Comparison of ENCODE assay signal across 18 cellular contexts in the genomic region with DNA sequence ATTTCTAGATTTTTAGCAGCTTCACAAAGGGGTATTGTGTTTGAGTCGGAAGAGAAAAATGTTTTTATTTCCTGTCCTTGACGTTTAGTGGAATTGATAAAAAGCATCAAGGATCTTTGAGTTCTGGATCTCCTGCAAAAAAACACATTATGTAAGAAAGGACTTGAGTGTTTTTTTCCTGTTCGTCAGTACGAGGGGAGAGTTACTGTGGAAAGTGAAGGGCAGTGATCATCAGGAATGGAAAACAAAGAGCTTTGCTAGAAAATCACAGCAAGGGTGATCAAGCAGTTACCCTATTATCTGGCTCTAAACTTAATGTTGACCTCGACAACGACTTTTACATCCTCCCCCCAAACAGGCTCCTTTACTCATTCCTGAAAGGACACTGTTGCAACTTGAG. TPM values are rescaled to one million over a fixed set of nuclear protein-coding genes. Genes with fewer than 3 reads are reported as not detected.
A peak's percentile ranks its signal among the peaks of the same experiment; 100 is the strongest.
DNase-seq lines count a peak whose midpoint lies in the region; ATAC-seq and TF ChIP-seq lines count a peak whose summit lies in the region.
"Had no signal": no experiment of that assay in that cellular context is flagged by ENCODE, and none has a peak within 500 bp of the region (broad histone marks: within the 10 kb centered on the region; RNA-seq: fewer than 3 reads in every experiment).

No MANE protein-coding gene starts in this region.

- H3K27me3 ChIP-seq in heart right ventricle = no peaks in the 10 kb centered on the region
- no peaks in the 10 kb centered on the region for H3K27me3 ChIP-seq in lower lobe of right lung (ENCODE audit: low read depth)
- H3K27me3 ChIP-seq in left lung = no peaks in the 10 kb centered on the region

- H3K4me1 ChIP-seq in heart right ventricle = peaks cover 20 to 92% (median 74%) of the 10 kb centered on the region in 9 donors
- peaks cover 33% of the 10 kb centered on the region for H3K4me1 ChIP-seq in lower lobe of right lung
- H3K4me1 ChIP-seq in left lung = peaks cover under 1 to 23% of the 10 kb centered on the region in 2 donors

- 12 to 18% methylated on average over 6 of the region's 6 CpGs for WGBS in heart right ventricle, 2 donors

- intact Hi-C loops in heart right ventricle (cut with DNase I) (loop anchor here in 1 of 10 donors (10.0 kb wide), 1 partner anchor 110 kb away; no protein-coding TSS in a partner anchor), Right ventricle myocardium inferior (cut with DNase I) (no loop called here), lower lobe of right lung (cut with DNase I) (no loop called here), left lung (cut with DNase I) (no loop called here)

- H3K9me3 ChIP-seq in heart right ventricle = no peaks in the 10 kb centered on the region
- no peaks in the 10 kb centered on the region for H3K9me3 ChIP-seq in lower lobe of right lung
- no peaks in the 10 kb centered on the region for H3K9me3 ChIP-seq in left lung

- no peak for DNase-seq in heart right ventricle
- DNase-seq in Right ventricle myocardium inferior (ENCODE audit: missing footprints) = no peak
- no peak for DNase-seq in coronary artery (ENCODE audit: low spot score)
- DNase-seq in lower lobe of right lung = no peak
- peak; percentile 60 for DNase-seq in superior temporal gyrus (ENCODE audit: extremely low spot score)
- no peak for DNase-seq in NCI-H146 (lab: John Stamatoyannopoulos, UW)
- DNase-seq in left lung = no peak
- DNase-seq in occipital lobe (lab: John Stamatoyannopoulos, UW) = no peak
- DNase-seq: 8988T, C1 segment of cervical spinal cord, DND-41, GOT3, NCI-H1436 treated with DMSO at 0.1 percent for 48 hours, NCI-H2081, NCI-H748 treated with DMSO at 0.1 percent for 48 hours, PC-9 had no signal

- ATAC-seq in heart right ventricle (peak in 4 of 8 donors; percentile 13 to 32 (median 32)), Right ventricle myocardium inferior (no peak), lower lobe of right lung (no peak), left lung (no peak)
- ATAC-seq: GM12878 had no signal

- TF ChIP-seq CTCF in heart right ventricle (IDR thresholded peaks at IDR 0.05) = no peak
- TF ChIP-seq CTCF in coronary artery (IDR thresholded peaks at IDR 0.05) = no peak
- no peak for TF ChIP-seq CTCF in lower lobe of right lung (IDR thresholded peaks at IDR 0.05)
- no peak for TF ChIP-seq CTCF in left lung (IDR thresholded peaks at IDR 0.05)

- H3K4me3 ChIP-seq in heart right ventricle = no peak overlapping the region
- H3K4me3 ChIP-seq in coronary artery = no peak overlapping the region
- H3K4me3 ChIP-seq in lower lobe of right lung = no peak overlapping the region
- no peak overlapping the region for H3K4me3 ChIP-seq in left lung
- H3K4me3 ChIP-seq: GM12878, PC-9 had no signal

- peak overlapping the region; percentile 8 to 96 (median 66) for H3K27ac ChIP-seq in heart right ventricle
- H3K27ac ChIP-seq in coronary artery = peak overlapping the region; percentile 33 to 67
- H3K27ac ChIP-seq in lower lobe of right lung = peak overlapping the region; percentile 16
- H3K27ac ChIP-seq in left lung = no peak overlapping the region
- H3K27ac ChIP-seq: KMS-11, PC-9 had no signal

- no peaks in the 10 kb centered on the region for H3K36me3 ChIP-seq in heart right ventricle
- no peaks in the 10 kb centered on the region for H3K36me3 ChIP-seq in lower lobe of right lung
- H3K36me3 ChIP-seq in left lung = no peaks in the 10 kb centered on the region

RNA-seq across cellular contexts. Expression of a gene that starts 7.3 kb away (rescaled TPM):
- total RNA-seq in heart right ventricle (100 to 1,000 TPM; 242 to 410 (median 304) TPM), Right ventricle myocardium inferior (294 TPM), lower lobe of right lung (267 TPM), left lung (100 to 1,000 TPM; 169 to 183 TPM), occipital lobe (175 TPM)
- polyA plus RNA-seq in heart right ventricle = 10 to 100 TPM; 28.4 to 56.2 TPM

Comparison
In these comparisons a context has a peak if more than half of its experiments do, and no peak if none do; other contexts are left out.
1. H3K27ac ChIP-seq: peak in heart right ventricle (10 of 10), coronary artery (2 of 2) and lower lobe of right lung (single experiment); none in left lung (0 of 2).